In the genomic region with DNA sequence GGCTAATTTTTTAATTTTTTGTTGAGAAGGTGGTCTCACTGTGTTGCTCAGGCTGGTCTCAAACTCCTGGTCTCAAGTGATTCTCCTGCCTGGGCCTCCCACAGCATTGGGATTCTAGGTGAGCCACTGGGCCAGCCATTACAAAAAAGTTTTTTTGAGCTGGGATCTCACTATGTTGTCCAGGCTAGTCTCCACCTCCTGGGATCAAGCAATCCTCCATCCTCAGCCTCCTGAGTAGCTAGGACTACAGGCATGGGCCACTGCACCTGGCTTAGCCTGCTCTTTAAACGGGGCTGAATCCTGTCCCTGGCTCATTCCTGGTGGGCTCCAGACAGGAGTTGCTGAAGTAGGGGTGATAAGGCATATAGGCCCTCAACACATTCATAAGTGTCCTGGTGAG, we compare ENCODE assay signal across 35 cellular contexts. TPM values are rescaled to one million over a fixed set of nuclear protein-coding genes. Genes with fewer than 3 reads are reported as not detected.
"Had no signal": no experiment of that assay in that cellular context is flagged by ENCODE, and none has a peak within 500 bp of the region (broad histone marks: within the 10 kb centered on the region; RNA-seq: fewer than 3 reads in every experiment).

No MANE protein-coding gene starts in this region.

- H3K4me3 ChIP-seq: adrenal gland, breast epithelium, cardiac muscle cell, coronary artery, esophagus muscularis mucosa, gastroesophageal sphincter had no signal

- DNase-seq: activated CD4-positive, alpha-beta memory T cell treated with anti-CD3 and anti-CD28 coated beads for 36 hours; activated CD4-positive, alpha-beta T cell treated with anti-CD3 and anti-CD28 coated beads for 1 hour; activated CD4-positive, alpha-beta T cell treated with anti-CD3 and anti-CD28 coated beads for 4 hours; activated CD8-positive, alpha-beta memory T cell treated with anti-CD3 and anti-CD28 coated beads, Interleukin-2, amount 10 ng/mL, durations not matched to agents 7 days and 5 days; activated CD8-positive, alpha-beta memory T cell treated with anti-CD3 and anti-CD28 coated beads, Interleukin-2, amount 50 U/mL, for 4 hours; activated CD8-positive, alpha-beta T cell treated with anti-CD3 and anti-CD28 coated beads, Interleukin-2, amount 10 ng/mL, durations not matched to agents 7 days and 5 days; activated effector memory CD4-positive, alpha-beta T cell treated with anti-CD3 and anti-CD28 coated beads, Interleukin-2, amount 50 U/mL, for 16 hours; activated naive CD4-positive, alpha-beta T cell treated with anti-CD3 and anti-CD28 coated beads for 36 hours; activated naive CD8-positive, alpha-beta T cell treated with anti-CD3 and anti-CD28 coated beads for 36 hours; activated naive CD8-positive, alpha-beta T cell treated with anti-CD3 and anti-CD28 coated beads, Interleukin-2, amount 50 U/mL, for 24 hours; activated T-cell treated with anti-CD3 and anti-CD28 coated beads, Interleukin-2, amount 50 U/mL, for 1 hour; activated T-cell treated with anti-CD3 and anti-CD28 coated beads, Interleukin-2, amount 50 U/mL, for 48 hours; adrenal gland; amygdala; aorta; central memory CD4-positive, alpha-beta T cell; effector CD4-positive, alpha-beta T cell; effector memory CD8-positive, alpha-beta T cell; erythroblast; foreskin keratinocyte; T-helper 2 cell had no signal

- H3K9me3 Mint-ChIP-seq: activated CD4-positive, alpha-beta memory T cell treated with anti-CD3 and anti-CD28 coated beads for 36 hours; activated naive CD4-positive, alpha-beta T cell treated with anti-CD3 and anti-CD28 coated beads for 36 hours; activated naive CD4-positive, alpha-beta T cell treated with anti-CD3 and anti-CD28 coated beads, Interleukin-2, amount 50 U/mL, for 24 hours; activated naive CD8-positive, alpha-beta T cell treated with anti-CD3 and anti-CD28 coated beads for 36 hours; activated naive CD8-positive, alpha-beta T cell treated with anti-CD3 and anti-CD28 coated beads, Interleukin-2, amount 50 U/mL, for 24 hours; activated T-helper 1 cell treated with anti-CD3 and anti-CD28 coated beads, Interleukin-12 subunit alpha, Interleukin-12 subunit beta, Interleukin-2, Interleukin-4 antibody, amounts not matched to agents 30 ng/mL and 10 ng/mL and 1 ng/mL, durations not matched to agents 14 hours and 24 hours and 36 hours; activated T-helper 2 cell treated with anti-CD3 and anti-CD28 coated beads, Interferon-gamma antibody, Interleukin-2, Interleukin-4, amounts not matched to agents 10 μg/mL and 5 μg/mL and 100 μg/mL, durations not matched to agents 14 hours and 24 hours and 36 hours; dendritic cell treated with granulocyte-macrophage colony-stimulating factor and Interleukin-4, amounts not matched to agents 40 ng/mL and 50 ng/mL, for 4 days; effector memory CD8-positive, alpha-beta T cell had no signal

- H3K4me3 Mint-ChIP-seq: activated CD4-positive, alpha-beta memory T cell treated with anti-CD3 and anti-CD28 coated beads for 36 hours; activated CD8-positive, alpha-beta memory T cell treated with anti-CD3 and anti-CD28 coated beads, Interleukin-2, amount 10 ng/mL, durations not matched to agents 7 days and 5 days; activated CD8-positive, alpha-beta T cell treated with anti-CD3 and anti-CD28 coated beads, Interleukin-2, amount 10 ng/mL, durations not matched to agents 7 days and 5 days; activated naive CD4-positive, alpha-beta T cell treated with anti-CD3 and anti-CD28 coated beads for 36 hours; activated naive CD4-positive, alpha-beta T cell treated with anti-CD3 and anti-CD28 coated beads, Interleukin-2, amount 50 U/mL, for 24 hours; activated naive CD8-positive, alpha-beta T cell treated with anti-CD3 and anti-CD28 coated beads for 36 hours; activated naive CD8-positive, alpha-beta T cell treated with anti-CD3 and anti-CD28 coated beads, Interleukin-2, amount 50 U/mL, for 24 hours; activated T-helper 1 cell treated with anti-CD3 and anti-CD28 coated beads, Interleukin-12 subunit alpha, Interleukin-12 subunit beta, Interleukin-2, Interleukin-4 antibody, amounts not matched to agents 30 ng/mL and 10 ng/mL and 1 ng/mL, durations not matched to agents 14 hours and 24 hours and 36 hours; dendritic cell treated with granulocyte-macrophage colony-stimulating factor and Interleukin-4, amounts not matched to agents 40 ng/mL and 50 ng/mL, for 4 days; effector memory CD8-positive, alpha-beta T cell had no signal

- H3K27me3 Mint-ChIP-seq: activated naive CD4-positive, alpha-beta T cell treated with anti-CD3 and anti-CD28 coated beads, Interleukin-2, amount 50 U/mL, for 24 hours; activated naive CD8-positive, alpha-beta T cell treated with anti-CD3 and anti-CD28 coated beads for 36 hours had no signal

- H3K4me1 ChIP-seq: foreskin keratinocyte had no signal

- ATAC-seq: activated CD8-positive, alpha-beta memory T cell treated with anti-CD3 and anti-CD28 coated beads, Interleukin-2, amount 10 ng/mL, durations not matched to agents 7 days and 5 days; activated CD8-positive, alpha-beta T cell treated with anti-CD3 and anti-CD28 coated beads, Interleukin-2, amount 10 ng/mL, durations not matched to agents 7 days and 5 days; activated naive CD8-positive, alpha-beta T cell treated with anti-CD3 and anti-CD28 coated beads, Interleukin-2, amount 50 U/mL, for 24 hours; effector memory CD8-positive, alpha-beta T cell; foreskin keratinocyte; gastroesophageal sphincter had no signal

- H3K36me3 Mint-ChIP-seq: activated CD4-positive, alpha-beta memory T cell treated with anti-CD3 and anti-CD28 coated beads for 36 hours; activated CD8-positive, alpha-beta memory T cell treated with anti-CD3 and anti-CD28 coated beads, Interleukin-2, amount 10 ng/mL, durations not matched to agents 7 days and 5 days; activated naive CD4-positive, alpha-beta T cell treated with anti-CD3 and anti-CD28 coated beads, Interleukin-2, amount 50 U/mL, for 24 hours; brain had no signal

- H3K36me3 ChIP-seq: adrenal gland, breast epithelium, cardiac muscle cell, esophagus muscularis mucosa, gastroesophageal sphincter had no signal

- H3K27me3 ChIP-seq: adrenal gland, breast epithelium, cardiac muscle cell, esophagus muscularis mucosa, gastroesophageal sphincter had no signal

- H3K27ac ChIP-seq: adrenal gland, breast epithelium, cardiac muscle cell, coronary artery, esophagus muscularis mucosa, foreskin keratinocyte, gastroesophageal sphincter had no signal

- H3K9me3 ChIP-seq: adrenal gland, breast epithelium, esophagus muscularis mucosa, gastroesophageal sphincter had no signal

- H3K27ac Mint-ChIP-seq: activated CD4-positive, alpha-beta memory T cell treated with anti-CD3 and anti-CD28 coated beads for 36 hours; activated CD8-positive, alpha-beta memory T cell treated with anti-CD3 and anti-CD28 coated beads, Interleukin-2, amount 10 ng/mL, durations not matched to agents 7 days and 5 days; activated CD8-positive, alpha-beta T cell treated with anti-CD3 and anti-CD28 coated beads, Interleukin-2, amount 10 ng/mL, durations not matched to agents 7 days and 5 days; activated naive CD4-positive, alpha-beta T cell treated with anti-CD3 and anti-CD28 coated beads for 36 hours; activated naive CD4-positive, alpha-beta T cell treated with anti-CD3 and anti-CD28 coated beads, Interleukin-2, amount 50 U/mL, for 24 hours; activated naive CD8-positive, alpha-beta T cell treated with anti-CD3 and anti-CD28 coated beads for 36 hours; activated naive CD8-positive, alpha-beta T cell treated with anti-CD3 and anti-CD28 coated beads, Interleukin-2, amount 50 U/mL, for 24 hours; activated T-helper 1 cell treated with anti-CD3 and anti-CD28 coated beads, Interleukin-12 subunit alpha, Interleukin-12 subunit beta, Interleukin-2, Interleukin-4 antibody, amounts not matched to agents 30 ng/mL and 10 ng/mL and 1 ng/mL, durations not matched to agents 14 hours and 24 hours and 36 hours; activated T-helper 2 cell treated with anti-CD3 and anti-CD28 coated beads, Interferon-gamma antibody, Interleukin-2, Interleukin-4, amounts not matched to agents 10 μg/mL and 5 μg/mL and 100 μg/mL, durations not matched to agents 14 hours and 24 hours and 36 hours; brain; dendritic cell treated with granulocyte-macrophage colony-stimulating factor and Interleukin-4, amounts not matched to agents 40 ng/mL and 50 ng/mL, for 4 days; effector memory CD8-positive, alpha-beta T cell had no signal

RNA-seq across cellular contexts. Expression of a gene that starts 2.5 kb away (rescaled TPM):
- total RNA-seq: activated CD4-positive, alpha-beta memory T cell treated with anti-CD3 and anti-CD28 coated beads for 36 hours; activated CD8-positive, alpha-beta memory T cell treated with anti-CD3 and anti-CD28 coated beads for 36 hours; activated CD8-positive, alpha-beta memory T cell treated with anti-CD3 and anti-CD28 coated beads, Interleukin-2, amount 10 ng/mL, durations not matched to agents 7 days and 5 days; activated CD8-positive, alpha-beta T cell treated with anti-CD3 and anti-CD28 coated beads, Interleukin-2, amount 10 ng/mL, durations not matched to agents 7 days and 5 days; activated naive CD4-positive, alpha-beta T cell treated with anti-CD3 and anti-CD28 coated beads for 36 hours; activated naive CD8-positive, alpha-beta T cell treated with anti-CD3 and anti-CD28 coated beads for 36 hours; activated T-helper 1 cell treated with anti-CD3 and anti-CD28 coated beads, Interleukin-12 subunit alpha, Interleukin-12 subunit beta, Interleukin-2, Interleukin-4 antibody, amounts not matched to agents 30 ng/mL and 10 ng/mL and 1 ng/mL, durations not matched to agents 14 hours and 24 hours and 36 hours; activated T-helper 2 cell treated with anti-CD3 and anti-CD28 coated beads, Interferon-gamma antibody, Interleukin-2, Interleukin-4, amounts not matched to agents 10 μg/mL and 5 μg/mL and 100 μg/mL, durations not matched to agents 14 hours and 24 hours and 36 hours; aorta; cardiac muscle cell; cerebellum; esophagus muscularis mucosa; foreskin keratinocyte; gastroesophageal sphincter; glomerular endothelial cell; T-helper 1 cell treated with Interleukin-12 subunit alpha and Interleukin-12 subunit beta and Interleukin-4 antibody, amounts not matched to agents 30 ng/mL and 1 ng/mL, for 36 hours had no signal
- polyA plus RNA-seq: foreskin keratinocyte had no signal
